ENCODE assay signal across 12 cellular contexts in genomic region chr14:52351191-52351560, GRCh38. TPM values are rescaled to one million over a fixed set of nuclear protein-coding genes. Genes with fewer than 3 reads are reported as not detected.
DNase-seq lines count a peak whose midpoint lies in the region; ATAC-seq, FAIRE-seq and TF ChIP-seq lines count a peak whose summit lies in the region.
"Had no signal": no experiment of that assay in that cellular context is flagged by ENCODE, and none has a peak within 500 bp of the region (broad histone marks: within the 10 kb centered on the region; RNA-seq: fewer than 3 reads in every experiment).

No MANE protein-coding gene starts in this region.

- no peaks in the 10 kb centered on the region for H3K27me3 ChIP-seq in small intestine (ENCODE audit: control insufficient read depth in 2 of 2, insufficient read depth in 2 of 2, low read length in 2 of 2)

- H3K4me1 ChIP-seq in small intestine (ENCODE audit: control insufficient read depth in 2 of 2, insufficient read depth in 1 of 2, low read depth in 1 of 2, low read length in 1 of 2) = peaks cover 0 to 2% of the 10 kb centered on the region in 2 donors

- 56 to 61% (median 60%) methylated on average over 5 of the region's 5 CpGs for WGBS in small intestine, 3 donors

- in situ Hi-C loops in Caki2 (cut with HindIII; ENCODE audit: low pct_unique_long_range_greater_than_20kb, low sequenced_read_pairs) = no loop called here

- H3K9me3 ChIP-seq in small intestine (ENCODE audit: control insufficient read depth, low read depth) = no peaks in the 10 kb centered on the region
- H3K9me3 ChIP-seq: neutrophil had no signal

- H3K36me3 ChIP-seq in small intestine (ENCODE audit: control insufficient read depth in 2 of 2, insufficient read depth in 2 of 2, low read length in 2 of 2) = no peaks in the 10 kb centered on the region
- H3K36me3 ChIP-seq: neutrophil had no signal

- FAIRE-seq in small intestine (lab: Jason Lieb, UNC) = no peak
- FAIRE-seq: endothelial cell of umbilical vein had no signal

- ATAC-seq in omental fat pad (ENCODE audit: low FRiP score) = peak; percentile 15

- no peak overlapping the region for H3K4me3 ChIP-seq in small intestine (ENCODE audit: low read depth in 1 of 2, low read length in 2 of 2)

- H3K27ac ChIP-seq in small intestine (ENCODE audit: low read depth in 1 of 2, low read length in 1 of 2) = peak overlapping the region in 1 of 2 donors; percentile 91
- H3K27ac ChIP-seq: neutrophil had no signal

- DNase-seq in Caki2 (ENCODE audit: low read depth) (peak; percentile 50), RPMI7951 (ENCODE audit: low read depth) (peak; percentile 29), fibroblast of gingiva (ENCODE audit: low read depth) (peak; percentile 47), omental fat pad (ENCODE audit: low spot score) (no peak), DMS53 (lab: John Stamatoyannopoulos, UW) (no peak), HUDEP-2 (lab: John Stamatoyannopoulos, UW; ENCODE audit: unreplicated experiment in 76 of 76) (no peak), NCI-H510A (lab: John Stamatoyannopoulos, UW) (no peak), small intestine (no peak)
- DNase-seq: activated CD8-positive, alpha-beta memory T cell treated with anti-CD3 and anti-CD28 coated beads, Interleukin-2, amount 50 U/mL, for 48 hours; NCI-H1048 had no signal

- no peak for TF ChIP-seq CTCF in omental fat pad (IDR thresholded peaks at IDR 0.05)

RNA-seq across cellular contexts. Expression of gene PTGER2, which starts 37.1 kb away (rescaled TPM):
- 0.88 and 4.9 TPM in 2 replicates for total RNA-seq in Caki2 (2014; rRNA removed; shearing (Covaris generic); ENCODE audit: low replicate concordance)
- 0.78 and 1.6 TPM in 2 replicates for total RNA-seq in RPMI7951 (2014; rRNA removed; shearing (Covaris generic))
- 10 to 100 TPM in 1 of 4 donors, 1 to 10 TPM in 3; 4.0 to 34.8 (median 6.3) TPM for total RNA-seq in omental fat pad
- 1 to 10 TPM in 2 of 3 donors, under 1 TPM in 1; 0.45 to 5.1 (median 2.3) TPM for polyA plus RNA-seq in small intestine
- total RNA-seq: endothelial cell of umbilical vein had no signal
- polyA plus RNA-seq: endothelial cell of umbilical vein had no signal

Comparison
In these comparisons a context has a peak if more than half of its experiments do, and no peak if none do; other contexts are left out.
1. DNase-seq: peak in Caki2 (single experiment), RPMI7951 (single experiment) and fibroblast of gingiva (single experiment); none in omental fat pad (single experiment), DMS53 (single experiment), HUDEP-2 (0 of 76), NCI-H510A (single experiment) and small intestine (single experiment).